In genomic region chr12:42119085-42119633, GRCh38 we compare ENCODE assay signal across 13 cellular contexts. TPM values are rescaled to one million over a fixed set of nuclear protein-coding genes. Genes with fewer than 3 reads are reported as not detected.
DNase-seq lines count a peak whose midpoint lies in the region; ATAC-seq and TF ChIP-seq lines count a peak whose summit lies in the region.
"Had no signal": no experiment of that assay in that cellular context is flagged by ENCODE, and none has a peak within 500 bp of the region (broad histone marks: within the 10 kb centered on the region; RNA-seq: fewer than 3 reads in every experiment).

No MANE protein-coding gene starts in this region.

- H3K36me3 Mint-ChIP-seq in Calu3 (ENCODE audit: insufficient read depth, unreplicated experiment) (peaks cover under 1% of the 10 kb centered on the region), natural killer cell (peaks cover 5% of the 10 kb centered on the region)
- peaks cover 40% of the 10 kb centered on the region for H3K36me3 Mint-ChIP-seq in CD8-positive, alpha-beta T cell

- intact Hi-C loops in Calu3 (cut with micrococcal nuclease; ENCODE audit: unreplicated experiment) (no loop called here), natural killer cell (cut with micrococcal nuclease) (no loop called here), spleen (cut with DNase I; ENCODE audit: low total_unique reads) (no loop called here)
- intact Hi-C loops in CD8-positive, alpha-beta T cell (cut with DNase I, micrococcal nuclease): no loop called here

- no peak for TF ChIP-seq CTCF in Calu3 (IDR thresholded peaks at IDR 0.05; ENCODE audit: unreplicated experiment)
- TF ChIP-seq CTCF in astrocyte of the spinal cord (IDR thresholded peaks at IDR 0.05; ENCODE audit: low read depth, low read length): no peak
- TF ChIP-seq CTCF in natural killer cell (IDR thresholded peaks at IDR 0.05): no peak
- TF ChIP-seq CTCF in CD8-positive, alpha-beta T cell (IDR thresholded peaks at IDR 0.05): no peak
- TF ChIP-seq CTCF in spleen (IDR thresholded peaks at IDR 0.05 in 8 of 11, conservative IDR thresholded peaks at IDR 0.05 in 3 of 11): no peak

- H3K4me1 Mint-ChIP-seq in Calu3 (ENCODE audit: low read depth, unreplicated experiment): no peaks in the 10 kb centered on the region
- peaks cover 27 to 34% of the 10 kb centered on the region in 2 donors for H3K4me1 Mint-ChIP-seq in natural killer cell
- H3K4me1 Mint-ChIP-seq in CD8-positive, alpha-beta T cell (ENCODE audit: low read depth): peaks cover 8% of the 10 kb centered on the region

- POLR2A ChIA-PET in CD8-positive, alpha-beta T cell (lab: Charles Lee): interaction anchor here (1.0 kb wide), 1 partner anchor 9 kb away, joined by 3 read pairs; no protein-coding TSS in a partner anchor

- BruUV-seq in Calu3 (replicated peaks; lab: Mats Ljungman, UMichigan): no TSS peak

- no peak for ATAC-seq in natural killer cell
- ATAC-seq in HG02610 (IDR thresholded peaks at IDR 0.05; ENCODE audit: unreplicated experiment): no peak
- ATAC-seq in CD8-positive, alpha-beta T cell: no peak
- ATAC-seq in GM19324 (IDR thresholded peaks at IDR 0.05; ENCODE audit: low FRiP score, unreplicated experiment): no peak

- no peaks in the 10 kb centered on the region for H3K36me3 ChIP-seq in CD8-positive, alpha-beta T cell (ENCODE audit: insufficient read depth, low read length)
- H3K36me3 ChIP-seq in spleen: peaks cover 0 to 27% (median 10%) of the 10 kb centered on the region in 6 donors

- TF ChIP-seq POLR2A in spleen (IDR thresholded peaks at IDR 0.05): no peak

- CTCF ChIA-PET in Calu3 (lab: Charles Lee): no interaction called here
- CTCF ChIA-PET in CD8-positive, alpha-beta T cell (lab: Charles Lee): no interaction called here

- H3K9me3 ChIP-seq in CD8-positive, alpha-beta T cell (ENCODE audit: low read length): no peaks in the 10 kb centered on the region
- H3K9me3 ChIP-seq in spleen: peaks cover 0 to 4% (median under 1%) of the 10 kb centered on the region in 8 donors
- H3K9me3 ChIP-seq: sigmoid colon had no signal

- no peak overlapping the region for H3K27ac ChIP-seq in CD8-positive, alpha-beta T cell (ENCODE audit: low read depth, low read length)
- H3K27ac ChIP-seq in spleen: no peak overlapping the region
- H3K27ac ChIP-seq: sigmoid colon had no signal

- H3K27me3 Mint-ChIP-seq in Calu3 (ENCODE audit: unreplicated experiment) (no peaks in the 10 kb centered on the region), natural killer cell (ENCODE audit: low read depth in 2 of 2) (no peaks in the 10 kb centered on the region)
- no peaks in the 10 kb centered on the region for H3K27me3 Mint-ChIP-seq in CD8-positive, alpha-beta T cell (ENCODE audit: low read depth)

- H3K9me3 Mint-ChIP-seq in Calu3 (ENCODE audit: low read depth, unreplicated experiment): peaks cover 1% of the 10 kb centered on the region
- peaks cover 2 to 3% of the 10 kb centered on the region in 2 donors for H3K9me3 Mint-ChIP-seq in natural killer cell
- H3K9me3 Mint-ChIP-seq in CD8-positive, alpha-beta T cell: peaks cover 2% of the 10 kb centered on the region

- no peaks in the 10 kb centered on the region for H3K4me1 ChIP-seq in CD8-positive, alpha-beta T cell (ENCODE audit: insufficient read depth, low read length)
- no peaks in the 10 kb centered on the region for H3K4me1 ChIP-seq in spleen
- H3K4me1 ChIP-seq: sigmoid colon had no signal

- no peaks in the 10 kb centered on the region for H3K27me3 ChIP-seq in CD8-positive, alpha-beta T cell (ENCODE audit: insufficient read depth, low read length)
- H3K27me3 ChIP-seq in spleen (replicated peaks in 1 of 7): no peaks in the 10 kb centered on the region
- H3K27me3 ChIP-seq: sigmoid colon had no signal

- WGBS in spleen, 5 donors: 69 to 89% (median 78%) methylated on average over 2 of the region's 2 CpGs

- H3K4me3 Mint-ChIP-seq in Calu3 (ENCODE audit: low read depth, unreplicated experiment): no peak overlapping the region
- no peak overlapping the region for H3K4me3 Mint-ChIP-seq in natural killer cell
- no peak overlapping the region for H3K4me3 Mint-ChIP-seq in CD8-positive, alpha-beta T cell

- DNase-seq in Calu3 (no peak), HT1080 (ENCODE audit: low read depth) (peak; percentile 54), astrocyte of the spinal cord (ENCODE audit: low read depth, low spot score) (peak; percentile 81), natural killer cell (no peak), spleen (no peak)
- DNase-seq in CD8-positive, alpha-beta T cell: no peak
- DNase-seq: Karpas-422, midbrain, NCI-H345, sigmoid colon, trophoblast cell had no signal

- in situ Hi-C loops in astrocyte of the spinal cord (cut with HindIII; ENCODE audit: low sequenced_read_pairs): no loop called here

- H3K4me3 ChIP-seq in astrocyte of the spinal cord (ENCODE audit: low read depth, low read length) (no peak overlapping the region), spleen (no peak overlapping the region)
- H3K4me3 ChIP-seq in CD8-positive, alpha-beta T cell (ENCODE audit: low read depth, low read length): no peak overlapping the region
- H3K4me3 ChIP-seq: sigmoid colon had no signal

- H3K27ac Mint-ChIP-seq in Calu3 (ENCODE audit: unreplicated experiment): peak overlapping the region; percentile 7
- peak overlapping the region; percentile 41 to 56 for H3K27ac Mint-ChIP-seq in natural killer cell
- H3K27ac Mint-ChIP-seq in CD8-positive, alpha-beta T cell: no peak overlapping the region

RNA-seq across cellular contexts. Expression of gene GXYLT1, which starts 25.5 kb away (rescaled TPM):
- 9.7 and 10.4 TPM in 2 replicates for total RNA-seq in Calu3 (2022)
- 12.8 and 14.5 TPM in 2 replicates for total RNA-seq in HT1080 (2014; rRNA removed; shearing (Covaris generic))
- 21.0 and 21.7 TPM in 2 replicates for polyA plus RNA-seq in HT1080 (2015; cell fraction: cytosol; rRNA removed)
- 25.1 and 26.5 TPM in 2 replicates for polyA plus RNA-seq in HT1080 (2015; cell fraction: nucleus; rRNA removed)
- 10 to 100 TPM; 12.3 to 13.0 (median 12.7) TPM for total RNA-seq in natural killer cell
- 1 to 10 TPM; 8.5 to 9.2 TPM for total RNA-seq in CD8-positive, alpha-beta T cell
- 10 to 100 TPM; 10.5 to 21.7 (median 13.7) TPM for total RNA-seq in spleen
- polyA plus RNA-seq in spleen: 1 to 10 TPM; 1.6 to 2.6 (median 1.7) TPM

Comparison
In these comparisons a context has a peak if more than half of its experiments do, and no peak if none do; other contexts are left out.
1. DNase-seq: peak in HT1080 (single experiment) and astrocyte of the spinal cord (single experiment); none in Calu3 (single experiment), natural killer cell (single experiment), CD8-positive, alpha-beta T cell (0 of 7) and spleen (single experiment).